Comparison of ENCODE assay signal across 1 cellular context in genomic region chr4:141502755-141503154, GRCh38.
TF ChIP-seq lines count a peak whose summit lies in the region.

No MANE protein-coding gene starts in this region.

TF ChIP-seq in SK-N-SH, 30 proteins besides CTCF, POLR2A, EP300 and RAD21:
- TF ChIP-seq MEF2A (IDR thresholded peaks at IDR 0.05; ENCODE audit: borderline replicate concordance, low read depth): no peak
- TF ChIP-seq GATA2 (CRISPR knock-in tag; IDR thresholded peaks at IDR 0.05): peak; percentile 48; the same call in 1 of the 2 replicates
- no peak for TF ChIP-seq JUND (IDR thresholded peaks at IDR 0.05)
- TF ChIP-seq EZH2phosphoT487 (IDR thresholded peaks at IDR 0.05; ENCODE audit: borderline replicate concordance, low read depth): no peak
- TF ChIP-seq IRF3 (IDR thresholded peaks at IDR 0.05; ENCODE audit: low read depth, low read length): no peak
- TF ChIP-seq YY1 (IDR thresholded peaks at IDR 0.05; ENCODE audit: low read depth): no peak
- TF ChIP-seq RFX5 (IDR thresholded peaks at IDR 0.05; ENCODE audit: low read length): no peak
- no peak for TF ChIP-seq CHD2 (IDR thresholded peaks at IDR 0.05; ENCODE audit: low read length, partially characterized antibody)
- no peak for TF ChIP-seq RCOR1 (IDR thresholded peaks at IDR 0.05; ENCODE audit: low read length)
- no peak for TF ChIP-seq FOSL2 (IDR thresholded peaks at IDR 0.05; ENCODE audit: borderline replicate concordance, low read depth)
- TF ChIP-seq NRF1 (IDR thresholded peaks at IDR 0.05; ENCODE audit: low read depth, low read length): no peak
- TF ChIP-seq USF1 (IDR thresholded peaks at IDR 0.05; ENCODE audit: borderline replicate concordance, low read depth): no peak
- peak; percentile 56 for TF ChIP-seq FOXJ3 (CRISPR knock-in tag; IDR thresholded peaks at IDR 0.05)
- TF ChIP-seq PBX3 (IDR thresholded peaks at IDR 0.05): no peak
- no peak for TF ChIP-seq GABPA (IDR thresholded peaks at IDR 0.05; ENCODE audit: low read depth)
- TF ChIP-seq TCF12 (IDR thresholded peaks at IDR 0.05): peak; percentile 10; the same call in 1 of the 2 replicates
